In the genomic region with DNA sequence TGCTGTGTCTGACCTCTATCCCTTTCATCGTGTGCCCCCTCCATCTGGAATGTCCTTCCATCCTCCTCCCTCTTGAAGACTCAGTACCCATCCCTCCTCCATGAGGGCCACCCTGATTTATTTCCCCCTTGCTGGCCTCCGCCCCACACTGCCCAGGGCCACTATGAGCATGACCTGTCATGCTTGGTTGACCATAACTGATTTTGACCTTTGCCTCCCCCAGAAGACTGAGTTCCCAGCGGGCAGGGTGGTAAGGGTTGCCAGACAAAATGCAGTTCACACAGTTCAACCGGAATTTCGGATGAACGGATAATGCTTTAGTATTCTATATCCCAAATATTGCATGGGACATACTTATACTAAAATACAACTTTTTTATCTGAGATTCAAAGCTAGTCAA, we compare ENCODE assay signal across 3 cellular contexts. TPM values are rescaled to one million over a fixed set of nuclear protein-coding genes. Genes with fewer than 3 reads are reported as not detected.
"Had no signal": no experiment of that assay in that cellular context is flagged by ENCODE, and none has a peak within 500 bp of the region (broad histone marks: within the 10 kb centered on the region; RNA-seq: fewer than 3 reads in every experiment).

No MANE protein-coding gene starts in this region.

RNA-seq across cellular contexts. Expression of a gene that starts 31.6 kb away (rescaled TPM):
- polyA plus RNA-seq: adrenal gland, aorta, cardiac muscle cell had no signal

RNA-seq across cellular contexts. Expression of a gene that starts 42.0 kb away (rescaled TPM):
- polyA plus RNA-seq: adrenal gland, aorta, cardiac muscle cell had no signal
